ENCODE assay signal across 21 cellular contexts in genomic region chr11:78605296-78605695, GRCh38. TPM values are rescaled to one million over a fixed set of nuclear protein-coding genes. Genes with fewer than 3 reads are reported as not detected.
A peak's percentile ranks its signal among the peaks of the same experiment; 100 is the strongest.
DNase-seq lines count a peak whose midpoint lies in the region; ATAC-seq and TF ChIP-seq lines count a peak whose summit lies in the region.
"Had no signal": no experiment of that assay in that cellular context is flagged by ENCODE, and none has a peak within 500 bp of the region (broad histone marks: within the 10 kb centered on the region; RNA-seq: fewer than 3 reads in every experiment).

No MANE protein-coding gene starts in this region.

- no peaks in the 10 kb centered on the region for H3K36me3 ChIP-seq in mammary epithelial cell (ENCODE audit: insufficient read depth, low read length)
- no peaks in the 10 kb centered on the region for H3K36me3 ChIP-seq in PC-3 (ENCODE audit: low read depth, low read length)

- no peak overlapping the region for H3K9ac ChIP-seq in mammary epithelial cell (ENCODE audit: insufficient read depth, low read length)
- no peak overlapping the region for H3K9ac ChIP-seq in PC-3 (ENCODE audit: low read length)

- H3K27me3 ChIP-seq in mammary epithelial cell (ENCODE audit: insufficient read depth, low read length) (no peaks in the 10 kb centered on the region), PC-3 (ENCODE audit: low read length) (peaks cover 31% of the 10 kb centered on the region)

- H3K9me3 Mint-ChIP-seq in MCF 10A (ENCODE audit: unreplicated experiment), result no peaks in the 10 kb centered on the region
- H3K9me3 Mint-ChIP-seq: CD8-positive, alpha-beta T cell had no signal

- DNase-seq in mammary epithelial cell, result peak; percentile 20
- no peak for DNase-seq in MCF 10A (ENCODE audit: unreplicated experiment)
- DNase-seq in PC-3, result peak; percentile 26
- peak; percentile 6 for DNase-seq in fibroblast of pulmonary artery (ENCODE audit: low read depth)
- no peak for DNase-seq in amniotic stem cell (lab: John Stamatoyannopoulos, UW)
- no peak for DNase-seq in superior temporal gyrus (ENCODE audit: extremely low spot score)
- no peak for DNase-seq in posterior cingulate gyrus
- no peak for DNase-seq in NCI-H526 treated with DMSO at 0.1 percent for 48 hours (lab: John Stamatoyannopoulos, UW)
- DNase-seq: ACHN; C1 segment of cervical spinal cord; CD8-positive, alpha-beta T cell; MV-4-11; NCI-H1105 treated with DMSO at 0.1 percent for 48 hours; NCI-H2081; NCI-H2171; NCI-H524 treated with DMSO at 0.1 percent for 48 hours; PC-9; RPMI8226; SHP77 treated with DMSO at 0.1 percent for 48 hours had no signal

- H3K9me2 ChIP-seq in PC-3 (replicated peaks; ENCODE audit: low read length), result no peaks in the 10 kb centered on the region

- H3K27ac Mint-ChIP-seq in MCF 10A (ENCODE audit: low read depth, unreplicated experiment), result no peak overlapping the region
- H3K27ac Mint-ChIP-seq: CD8-positive, alpha-beta T cell had no signal

- H3K27ac ChIP-seq in mammary epithelial cell (ENCODE audit: insufficient read depth, low read depth, low read length), result no peak overlapping the region
- H3K27ac ChIP-seq in PC-3 (ENCODE audit: low read length), result no peak overlapping the region
- H3K27ac ChIP-seq: 22Rv1, PC-9, SK-N-MC had no signal

- peaks cover 3% of the 10 kb centered on the region for H3K4me1 ChIP-seq in mammary epithelial cell (ENCODE audit: insufficient read depth, low read length)
- H3K4me1 ChIP-seq in PC-3 (ENCODE audit: insufficient read depth, low read length), result peaks cover 12% of the 10 kb centered on the region

- no peaks in the 10 kb centered on the region for H4K20me1 ChIP-seq in mammary epithelial cell (ENCODE audit: insufficient read depth, low read length)
- no peaks in the 10 kb centered on the region for H4K20me1 ChIP-seq in PC-3 (ENCODE audit: low read length)

- intact Hi-C loops in mammary epithelial cell (cut with micrococcal nuclease), result no loop called here
- intact Hi-C loops in MCF 10A (cut with micrococcal nuclease), result no loop called here
- intact Hi-C loops in PC-3 (cut with micrococcal nuclease), result no loop called here
- intact Hi-C loops in posterior cingulate gyrus (cut with DNase I), result no loop called here

- CTCF ChIA-PET in mammary epithelial cell (lab: Charles Lee; ENCODE audit: low non-redundant PET) (no interaction called here), MCF 10A (lab: Yijun Ruan, JAX) (no interaction called here), PC-3 (lab: Charles Lee) (no interaction called here)

- H3K27me3 Mint-ChIP-seq in MCF 10A (ENCODE audit: insufficient read depth, unreplicated experiment), result peaks cover 23% of the 10 kb centered on the region

- in situ Hi-C loops in mammary epithelial cell (cut with MboI; ENCODE audit: low sequenced_read_pairs in 2 of 2), result no loop called here

- ATAC-seq in PC-3, result peak; percentile 51; the same call in 1 of the 2 replicates
- ATAC-seq: CD8-positive, alpha-beta T cell had no signal

- dilution Hi-C loops in mammary epithelial cell (cut with HindIII; ENCODE audit: low sequenced_read_pairs), result no loop called here

- TF ChIP-seq CTCF in mammary epithelial cell (conservative IDR thresholded peaks at IDR 0.05 in 1 of 2, IDR thresholded peaks at IDR 0.05 in 1 of 2; ENCODE audit: extremely low read depth in 1 of 2, insufficient read depth in 1 of 2, low read depth in 1 of 2, low read length in 2 of 2) (no peak), MCF 10A (IDR thresholded peaks at IDR 0.05; ENCODE audit: unreplicated experiment) (no peak), PC-3 (conservative IDR thresholded peaks at IDR 0.05; ENCODE audit: low read depth, low read length) (no peak), fibroblast of pulmonary artery (IDR thresholded peaks at IDR 0.05; ENCODE audit: low read length, missing control alignments) (no peak)

- H3K4me3 ChIP-seq in mammary epithelial cell (replicated peaks in 1 of 3; ENCODE audit: insufficient read depth in 1 of 3, low read depth in 2 of 3, low read length in 3 of 3), result no peak overlapping the region
- H3K4me3 ChIP-seq in PC-3 (ENCODE audit: low read length), result no peak overlapping the region
- no peak overlapping the region for H3K4me3 ChIP-seq in fibroblast of pulmonary artery (replicated peaks; ENCODE audit: low read depth, low read length)
- H3K4me3 ChIP-seq: PC-9, SK-N-MC had no signal

- POLR2A ChIA-PET in MCF 10A (lab: Yijun Ruan, JAX) (no interaction called here), PC-3 (lab: Charles Lee; ENCODE audit: unreplicated experiment) (no interaction called here)

- no peaks in the 10 kb centered on the region for H3F3A ChIP-seq in PC-3 (ENCODE audit: low read length, unreplicated experiment)

- H3K4me1 Mint-ChIP-seq in MCF 10A (ENCODE audit: insufficient read depth, unreplicated experiment), result peaks cover 5% of the 10 kb centered on the region

- H3K79me2 ChIP-seq in mammary epithelial cell (ENCODE audit: insufficient read depth, low read length) (no peaks in the 10 kb centered on the region), PC-3 (ENCODE audit: low read length) (no peaks in the 10 kb centered on the region)

- 74% methylated on average over 7 of the region's 7 CpGs for WGBS in mammary epithelial cell (ENCODE audit: low coverage, missing lambda C conversion rate)

- no TSS peak for BruUV-seq in mammary epithelial cell (replicated peaks; lab: Mats Ljungman, UMichigan)
- no TSS peak for BruUV-seq in MCF 10A (replicated peaks; lab: Mats Ljungman, UMichigan)
- BruUV-seq in PC-3 (replicated peaks; lab: Mats Ljungman, UMichigan), result no TSS peak

- H3K9me3 ChIP-seq in mammary epithelial cell (replicated peaks; ENCODE audit: insufficient read depth, low read length) (no peaks in the 10 kb centered on the region), PC-3 (ENCODE audit: low read length) (no peaks in the 10 kb centered on the region)

- H2AFZ ChIP-seq in mammary epithelial cell (ENCODE audit: low read depth, low read length), result no peak overlapping the region
- H2AFZ ChIP-seq in PC-3 (ENCODE audit: low read length), result no peak overlapping the region
- H2AFZ ChIP-seq: PC-9 had no signal

- no peak overlapping the region for H3K4me2 ChIP-seq in mammary epithelial cell (ENCODE audit: insufficient read depth, low read depth, low read length)
- H3K4me2 ChIP-seq in PC-3 (ENCODE audit: low read length), result no peak overlapping the region
- H3K4me2 ChIP-seq: PC-9 had no signal

- no peak overlapping the region for H3K4me3 Mint-ChIP-seq in MCF 10A (ENCODE audit: unreplicated experiment)
- H3K4me3 Mint-ChIP-seq: CD8-positive, alpha-beta T cell had no signal

- H3K36me3 Mint-ChIP-seq in MCF 10A (ENCODE audit: insufficient read depth, unreplicated experiment), result no peaks in the 10 kb centered on the region
- H3K36me3 Mint-ChIP-seq: CD8-positive, alpha-beta T cell had no signal

RNA-seq across cellular contexts. Expression of gene NARS2, which starts 30.6 kb away (rescaled TPM):
- 10 to 100 TPM; 21.8 to 22.3 TPM for total RNA-seq in mammary epithelial cell
- polyA plus RNA-seq in mammary epithelial cell, result 12.1 TPM
- 11.3 TPM for polyA minus RNA-seq in mammary epithelial cell
- 15.1 and 24.6 TPM in 2 replicates for total RNA-seq in MCF 10A (2022)
- total RNA-seq in PC-3 (2014; rRNA removed), result 33.5 and 35.5 TPM in 2 replicates

Comparison
In these comparisons a context has a peak if more than half of its experiments do, and no peak if none do; other contexts are left out.
1. DNase-seq: peak in mammary epithelial cell (single experiment), PC-3 (single experiment) and fibroblast of pulmonary artery (single experiment); none in MCF 10A (single experiment), amniotic stem cell (single experiment), superior temporal gyrus (single experiment), posterior cingulate gyrus (0 of 10) and NCI-H526 treated with DMSO at 0.1 percent for 48 hours (single experiment).